ENCODE assay signal across 8 cellular contexts in the genomic region with DNA sequence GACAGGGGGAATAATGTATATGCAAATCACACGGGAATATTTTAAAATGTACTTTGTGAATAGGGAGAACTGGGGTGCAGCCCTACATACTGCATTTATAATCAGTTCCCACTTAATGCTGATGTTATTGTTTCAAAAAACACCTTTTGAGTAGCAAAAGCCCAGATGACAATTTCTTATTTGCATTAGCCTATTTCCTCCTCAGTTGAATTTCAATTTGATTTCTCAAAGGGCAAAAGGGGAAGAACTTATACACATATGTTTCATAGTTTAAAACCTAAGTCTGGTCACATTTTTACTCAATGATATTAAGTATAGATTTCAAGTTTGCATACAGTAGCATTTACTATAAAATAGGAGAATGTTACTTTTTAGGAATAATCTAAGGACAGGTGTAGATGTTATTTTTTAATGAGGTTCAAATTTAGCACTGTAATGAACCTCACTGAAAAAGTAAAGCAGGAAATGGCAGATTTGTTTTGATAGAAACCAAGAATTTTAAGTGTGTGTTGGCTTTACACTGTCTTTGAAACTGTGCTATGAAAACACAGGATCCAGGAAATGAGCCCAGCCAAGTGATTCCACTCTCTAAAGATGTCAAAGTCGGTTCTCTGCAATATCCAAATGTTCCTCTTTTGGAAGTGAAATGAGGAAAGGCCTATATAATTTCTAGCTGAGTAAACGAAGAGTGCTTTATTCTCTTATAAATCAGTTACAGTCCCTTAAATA.
A peak's percentile ranks its signal among the peaks of the same experiment; 100 is the strongest.
DNase-seq lines count a peak whose midpoint lies in the region; ATAC-seq and TF ChIP-seq lines count a peak whose summit lies in the region.

No MANE protein-coding gene starts in this region.

- no peaks in the 10 kb centered on the region for H3K36me3 Mint-ChIP-seq in CD4-positive, alpha-beta memory T cell
- H3K36me3 Mint-ChIP-seq in endodermal cell (ENCODE audit: low read depth): no peaks in the 10 kb centered on the region

- peaks cover 36% of the 10 kb centered on the region for H3K4me1 ChIP-seq in CD4-positive, alpha-beta memory T cell (ENCODE audit: insufficient read depth, low read length)
- H3K4me1 ChIP-seq in subcutaneous abdominal adipose tissue (ENCODE audit: control insufficient read depth in 5 of 5, insufficient read depth in 5 of 5, low read length in 5 of 5): peaks cover 0 to 24% (median 19%) of the 10 kb centered on the region in 5 donors
- no peaks in the 10 kb centered on the region for H3K4me1 ChIP-seq in endodermal cell (ENCODE audit: control insufficient read depth, insufficient read depth, low read length)

- H3K27ac ChIP-seq in CD4-positive, alpha-beta memory T cell (ENCODE audit: low read depth, low read length): peak overlapping the region; percentile 49
- peak overlapping the region; percentile 38 for H3K27ac ChIP-seq in subcutaneous abdominal adipose tissue (ENCODE audit: low read depth, low read length)
- H3K27ac ChIP-seq in endodermal cell (ENCODE audit: low read depth, low read length): no peak overlapping the region

- H3K27me3 ChIP-seq in CD4-positive, alpha-beta memory T cell (ENCODE audit: insufficient read depth, low read length): no peaks in the 10 kb centered on the region
- no peaks in the 10 kb centered on the region for H3K27me3 ChIP-seq in subcutaneous abdominal adipose tissue (ENCODE audit: control insufficient read depth in 5 of 5, insufficient read depth in 4 of 5, low read length in 5 of 5)
- no peaks in the 10 kb centered on the region for H3K27me3 ChIP-seq in endodermal cell (ENCODE audit: control insufficient read depth, insufficient read depth, low read length, poor library complexity, severe bottlenecking)

- TF ChIP-seq CTCF in endodermal cell (conservative IDR thresholded peaks at IDR 0.05): no peak

- DNase-seq in CD4-positive, alpha-beta memory T cell: peak in 3 of 5 donors; percentile 13 to 29 (median 17)
- peak; percentile 35 to 45 for DNase-seq in dermis microvascular lymphatic vessel endothelial cell (ENCODE audit: low read depth in 2 of 2)
- DNase-seq in endodermal cell: no peak
- DNase-seq in NCI-H2227 treated with DMSO at 0.1 percent for 48 hours (lab: John Stamatoyannopoulos, UW): no peak
- DNase-seq in NCI-H345 treated with DMSO at 0.1 percent for 48 hours (lab: John Stamatoyannopoulos, UW; ENCODE audit: unreplicated experiment): no peak

- no peaks in the 10 kb centered on the region for H3K9me3 Mint-ChIP-seq in CD4-positive, alpha-beta memory T cell
- H3K9me3 Mint-ChIP-seq in endodermal cell: no peaks in the 10 kb centered on the region

- 80 to 94% methylated on average over 1 to 3 of the region's 3 CpGs for WGBS in endodermal cell (ENCODE audit: insufficient coverage in 1 of 2, insufficient read length in 1 of 2), 2 experiments

- intact Hi-C loops in CD4-positive, alpha-beta memory T cell (cut with micrococcal nuclease): no loop called here

- POLR2A ChIA-PET in CD4-positive, alpha-beta memory T cell (lab: Charles Lee; ENCODE audit: partially characterized antibody): interaction anchor here (0.7 to 2.2 kb wide), 19 partner anchors 11 to 816 kb away, joined by 3 to 37 read pairs (median 6); partner anchors contain the start of gene BTG1

- H3K36me3 ChIP-seq in CD4-positive, alpha-beta memory T cell (ENCODE audit: insufficient read depth, low read length): no peaks in the 10 kb centered on the region
- H3K36me3 ChIP-seq in subcutaneous abdominal adipose tissue (ENCODE audit: control insufficient read depth in 5 of 5, insufficient read depth in 5 of 5, low read length in 5 of 5) (no peaks in the 10 kb centered on the region), endodermal cell (ENCODE audit: control insufficient read depth, insufficient read depth, low read length) (no peaks in the 10 kb centered on the region)

- H3K9ac ChIP-seq in subcutaneous abdominal adipose tissue (ENCODE audit: low read length in 5 of 5): no peak overlapping the region
- H3K9ac ChIP-seq in endodermal cell (ENCODE audit: extremely low read depth, low read length, poor library complexity, severe bottlenecking): no peak overlapping the region

- H3K27ac Mint-ChIP-seq in CD4-positive, alpha-beta memory T cell: peak overlapping the region; percentile 70 to 95 (median 90)
- H3K27ac Mint-ChIP-seq in endodermal cell: no peak overlapping the region

- no peaks in the 10 kb centered on the region for H3K9me3 ChIP-seq in CD4-positive, alpha-beta memory T cell (ENCODE audit: control insufficient read depth in 1 of 2, low read length in 2 of 2)
- H3K9me3 ChIP-seq in subcutaneous abdominal adipose tissue (ENCODE audit: control insufficient read depth in 5 of 5, low read length in 5 of 5) (no peaks in the 10 kb centered on the region), endodermal cell (ENCODE audit: control insufficient read depth, low read length) (no peaks in the 10 kb centered on the region)

- peak; percentile 59 for ATAC-seq in GM19467 (IDR thresholded peaks at IDR 0.05; ENCODE audit: unreplicated experiment)
- peak; percentile 42 for ATAC-seq in HG03521 (IDR thresholded peaks at IDR 0.05; ENCODE audit: unreplicated experiment)

- peak overlapping the region; percentile 72 to 88 (median 82) for H3K4me3 Mint-ChIP-seq in CD4-positive, alpha-beta memory T cell
- no peak overlapping the region for H3K4me3 Mint-ChIP-seq in endodermal cell

- H3K27me3 Mint-ChIP-seq in CD4-positive, alpha-beta memory T cell: no peaks in the 10 kb centered on the region
- H3K27me3 Mint-ChIP-seq in endodermal cell (ENCODE audit: insufficient read depth): no peaks in the 10 kb centered on the region

- H3K4me1 Mint-ChIP-seq in CD4-positive, alpha-beta memory T cell: peaks cover 24 to 31% (median 27%) of the 10 kb centered on the region in 4 donors
- no peaks in the 10 kb centered on the region for H3K4me1 Mint-ChIP-seq in endodermal cell

- H3K4me3 ChIP-seq in CD4-positive, alpha-beta memory T cell (ENCODE audit: low read length in 2 of 2): peak overlapping the region; percentile 7 to 14
- H3K4me3 ChIP-seq in subcutaneous abdominal adipose tissue (ENCODE audit: low read depth in 1 of 5, low read length in 5 of 5) (no peak overlapping the region), endodermal cell (ENCODE audit: low read length) (no peak overlapping the region)

- CTCF ChIA-PET in CD4-positive, alpha-beta memory T cell (lab: Charles Lee; ENCODE audit: partially characterized antibody): interaction anchor here (0.9 to 3.1 kb wide), 3 partner anchors 33 to 208 kb away, joined by 3 to 23 read pairs (median 7); no protein-coding TSS in a partner anchor

Comparison
In these comparisons a context has a peak if more than half of its experiments do, and no peak if none do; other contexts are left out.
1. DNase-seq: peak in CD4-positive, alpha-beta memory T cell (3 of 5) and dermis microvascular lymphatic vessel endothelial cell (2 of 2); none in endodermal cell (single experiment), NCI-H2227 treated with DMSO at 0.1 percent for 48 hours (single experiment) and NCI-H345 treated with DMSO at 0.1 percent for 48 hours (single experiment).
2. H3K4me3 ChIP-seq: peak in CD4-positive, alpha-beta memory T cell (2 of 2); none in subcutaneous abdominal adipose tissue (0 of 5) and endodermal cell (single experiment).